In genomic region chr19:45882652-45883585, GRCh38 we compare ENCODE assay signal across 1 cellular context.
TF ChIP-seq lines count a peak whose summit lies in the region.

No MANE protein-coding gene starts in this region.

TF ChIP-seq in HepG2, 621 proteins besides CTCF, POLR2A, EP300 and RAD21 (continued from another document and continues in another):
- TF ChIP-seq BHLHE40 (IDR thresholded peaks at IDR 0.05; ENCODE audit: low read length) (peak; percentile 99), HOXA3 (CRISPR knock-in tag; IDR thresholded peaks at IDR 0.05) (peak; percentile 72), NR2C2 (CRISPR knock-in tag; IDR thresholded peaks at IDR 0.05; ENCODE audit: borderline replicate concordance) (no peak; the same call in none of the 2 replicates), ZNF503 (CRISPR knock-in tag; IDR thresholded peaks at IDR 0.05) (peak; percentile 78; the same call in 1 of the 2 replicates), KLF12 (CRISPR knock-in tag; IDR thresholded peaks at IDR 0.05; ENCODE audit: borderline replicate concordance) (0 out of 2 replicates have a peak, but pooled peaks have one; percentile 22), MLX (CRISPR knock-in tag; IDR thresholded peaks at IDR 0.05) (peak; percentile 53; the same call in 1 of the 2 replicates), MXD1 (CRISPR knock-in tag; IDR thresholded peaks at IDR 0.05) (no peak), CREB1 (IDR thresholded peaks at IDR 0.05) (peak; percentile 76), CREB1 (CRISPR knock-in tag; IDR thresholded peaks at IDR 0.05) (peak; percentile 86), HNRNPK (IDR thresholded peaks at IDR 0.05; ENCODE audit: low read depth, low read length, poor library complexity, severe bottlenecking) (peak; percentile 66), ZNF274 (CRISPR knock-in tag; IDR thresholded peaks at IDR 0.05) (peak; percentile 56; the same call in 1 of the 2 replicates), RXRA (CRISPR knock-in tag; IDR thresholded peaks at IDR 0.05) (peak; percentile 57; the same call in 1 of the 2 replicates), ZNF574 (CRISPR knock-in tag; IDR thresholded peaks at IDR 0.05) (peak; percentile 78), ZNF678 (CRISPR knock-in tag; IDR thresholded peaks at IDR 0.05) (0 out of 2 replicates have a peak, but pooled peaks have one; percentile 72), REST (IDR thresholded peaks at IDR 0.05; ENCODE audit: borderline replicate concordance in 1 of 2, low read depth in 1 of 2, low read length in 2 of 2) (peak in 1 of 2 experiments; percentile 59; a peak in 2 of 4 replicates), CSRNP1 (CRISPR knock-in tag; IDR thresholded peaks at IDR 0.05) (no peak), CEBPB (IDR thresholded peaks at IDR 0.05; ENCODE audit: borderline replicate concordance, low read depth, low read length) (no peak), ZNF367 (CRISPR knock-in tag; IDR thresholded peaks at IDR 0.05; ENCODE audit: borderline replicate concordance) (no peak), CENPX (CRISPR knock-in tag; IDR thresholded peaks at IDR 0.05) (no peak), ELF4 (CRISPR knock-in tag; IDR thresholded peaks at IDR 0.05; ENCODE audit: borderline replicate concordance) (peak; percentile 76; the same call in 1 of the 2 replicates), ZNF383 (CRISPR knock-in tag; IDR thresholded peaks at IDR 0.05; ENCODE audit: borderline replicate concordance) (0 out of 2 replicates have a peak, but pooled peaks have one; percentile 72), THAP11 (CRISPR knock-in tag; IDR thresholded peaks at IDR 0.05) (peak; percentile 87), KAT2B (IDR thresholded peaks at IDR 0.05; ENCODE audit: borderline replicate concordance, low read depth, low read length) (no peak), SIX4 (CRISPR knock-in tag; IDR thresholded peaks at IDR 0.05) (no peak; the same call in 1 of the 2 replicates), ZNF567 (CRISPR knock-in tag; IDR thresholded peaks at IDR 0.05; ENCODE audit: borderline replicate concordance) (peak; percentile 81), PITX1 (CRISPR knock-in tag; IDR thresholded peaks at IDR 0.05) (peak; percentile 64; the same call in 1 of the 2 replicates), ONECUT2 (CRISPR knock-in tag; IDR thresholded peaks at IDR 0.05) (0 out of 2 replicates have a peak, but pooled peaks have one; percentile 4), ZNF121 (CRISPR knock-in tag; IDR thresholded peaks at IDR 0.05) (peak; percentile 84), GPBP1L1 (CRISPR knock-in tag; IDR thresholded peaks at IDR 0.05) (no peak), ZNF740 (CRISPR knock-in tag; IDR thresholded peaks at IDR 0.05) (no peak; the same call in none of the 2 replicates), HNRNPL (IDR thresholded peaks at IDR 0.05; ENCODE audit: low read depth, low read length) (no peak; the same call in 1 of the 2 replicates), ZNF839 (CRISPR knock-in tag; IDR thresholded peaks at IDR 0.05; ENCODE audit: borderline replicate concordance) (no peak; the same call in 1 of the 2 replicates), SNAI1 (CRISPR knock-in tag; IDR thresholded peaks at IDR 0.05; ENCODE audit: borderline replicate concordance) (no peak), EEA1 (CRISPR knock-in tag; IDR thresholded peaks at IDR 0.05; ENCODE audit: borderline replicate concordance) (no peak; the same call in 1 of the 2 replicates), ZFP37 (CRISPR knock-in tag; IDR thresholded peaks at IDR 0.05; ENCODE audit: borderline replicate concordance) (peak; percentile 81), THYN1 (CRISPR knock-in tag; IDR thresholded peaks at IDR 0.05; ENCODE audit: borderline replicate concordance, low read depth) (0 out of 2 replicates have a peak, but pooled peaks have one; percentile 40), FLYWCH1 (CRISPR knock-in tag; IDR thresholded peaks at IDR 0.05) (no peak), FOXM1 (CRISPR knock-in tag; IDR thresholded peaks at IDR 0.05) (no peak), KLF16 (CRISPR knock-in tag; IDR thresholded peaks at IDR 0.05) (peak in 1 of 2 experiments; percentile 67; a peak in 1 of 4 replicates), NR1H2 (CRISPR knock-in tag; IDR thresholded peaks at IDR 0.05; ENCODE audit: borderline replicate concordance, low read depth) (no peak), HOXD1 (CRISPR knock-in tag; IDR thresholded peaks at IDR 0.05) (peak; percentile 57; the same call in 1 of the 2 replicates), IKZF4 (CRISPR knock-in tag; IDR thresholded peaks at IDR 0.05; ENCODE audit: borderline replicate concordance, low read depth, not compliant biosample characterization) (no peak), ZEB1 (IDR thresholded peaks at IDR 0.05; ENCODE audit: insufficient replicate concordance, low read depth) (peak; percentile 93), SMAD9 (CRISPR knock-in tag; IDR thresholded peaks at IDR 0.05) (no peak), RAD51 (IDR thresholded peaks at IDR 0.05; ENCODE audit: borderline replicate concordance) (no peak)
